In the genomic region with DNA sequence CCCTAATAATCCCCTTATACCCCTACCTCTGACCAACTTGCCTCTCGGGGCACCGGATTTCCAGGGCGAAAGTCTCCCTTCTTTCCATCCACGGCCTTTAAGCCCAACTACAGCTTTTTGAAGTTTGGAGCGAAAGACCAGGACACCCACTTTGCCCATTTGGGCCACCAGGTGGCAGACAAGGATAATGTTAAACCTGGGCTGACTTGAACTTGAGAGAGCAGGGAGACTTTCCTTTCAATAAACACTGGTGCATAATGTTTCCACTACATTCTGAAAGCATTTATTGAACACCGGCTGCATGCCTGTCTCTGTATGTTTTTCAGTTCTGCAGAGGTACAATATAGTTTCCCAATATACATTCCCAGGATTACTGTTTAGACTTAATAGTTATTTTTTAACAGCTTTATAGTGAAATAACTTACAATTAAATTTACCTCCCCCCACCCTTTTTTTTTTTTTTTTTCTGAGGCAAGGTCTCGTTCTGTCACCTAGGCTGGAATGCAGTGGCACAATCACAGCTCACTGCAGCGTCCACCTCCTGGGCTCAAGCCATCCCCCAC, we compare ENCODE assay signal across 1 cellular context.
A peak's percentile ranks its signal among the peaks of the same experiment; 100 is the strongest.
TF ChIP-seq lines count a peak whose summit lies in the region.

No MANE protein-coding gene starts in this region.

TF ChIP-seq in HepG2, 621 proteins besides CTCF, POLR2A, EP300 and RAD21 (continued from another document and continues in another):
- TF ChIP-seq, protein P1, sequence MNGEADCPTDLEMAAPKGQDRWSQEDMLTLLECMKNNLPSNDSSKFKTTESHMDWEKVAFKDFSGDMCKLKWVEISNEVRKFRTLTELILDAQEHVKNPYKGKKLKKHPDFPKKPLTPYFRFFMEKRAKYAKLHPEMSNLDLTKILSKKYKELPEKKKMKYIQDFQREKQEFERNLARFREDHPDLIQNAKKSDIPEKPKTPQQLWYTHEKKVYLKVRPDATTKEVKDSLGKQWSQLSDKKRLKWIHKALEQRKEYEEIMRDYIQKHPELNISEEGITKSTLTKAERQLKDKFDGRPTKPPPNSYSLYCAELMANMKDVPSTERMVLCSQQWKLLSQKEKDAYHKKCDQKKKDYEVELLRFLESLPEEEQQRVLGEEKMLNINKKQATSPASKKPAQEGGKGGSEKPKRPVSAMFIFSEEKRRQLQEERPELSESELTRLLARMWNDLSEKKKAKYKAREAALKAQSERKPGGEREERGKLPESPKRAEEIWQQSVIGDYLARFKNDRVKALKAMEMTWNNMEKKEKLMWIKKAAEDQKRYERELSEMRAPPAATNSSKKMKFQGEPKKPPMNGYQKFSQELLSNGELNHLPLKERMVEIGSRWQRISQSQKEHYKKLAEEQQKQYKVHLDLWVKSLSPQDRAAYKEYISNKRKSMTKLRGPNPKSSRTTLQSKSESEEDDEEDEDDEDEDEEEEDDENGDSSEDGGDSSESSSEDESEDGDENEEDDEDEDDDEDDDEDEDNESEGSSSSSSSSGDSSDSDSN (CRISPR knock-in tag; IDR thresholded peaks at IDR 0.05), result no peak
- TF ChIP-seq U2AF2 (IDR thresholded peaks at IDR 0.05; ENCODE audit: low read depth, low read length) (no peak), CHD4 (IDR thresholded peaks at IDR 0.05; ENCODE audit: borderline replicate concordance, low read length) (no peak), ZNF839 (CRISPR knock-in tag; IDR thresholded peaks at IDR 0.05; ENCODE audit: borderline replicate concordance) (no peak), TFE3 (CRISPR knock-in tag; IDR thresholded peaks at IDR 0.05) (0 out of 2 replicates have a peak, but pooled peaks have one; percentile 28), ZNF709 (CRISPR knock-in tag; IDR thresholded peaks at IDR 0.05) (no peak), TCF12 (IDR thresholded peaks at IDR 0.05) (no peak), TCF12 (CRISPR knock-in tag; IDR thresholded peaks at IDR 0.05) (no peak), KLF16 (CRISPR knock-in tag; IDR thresholded peaks at IDR 0.05) (peak in 1 of 2 experiments; percentile 38; a peak in 1 of 4 replicates), ZNF460 (CRISPR knock-in tag; IDR thresholded peaks at IDR 0.05; ENCODE audit: borderline replicate concordance) (no peak), YEATS4 (CRISPR knock-in tag; IDR thresholded peaks at IDR 0.05; ENCODE audit: borderline replicate concordance) (no peak), MXI1 (IDR thresholded peaks at IDR 0.05; ENCODE audit: borderline replicate concordance, low read depth, low read length) (peak; percentile 35; the same call in 1 of the 3 replicates), SP5 (CRISPR knock-in tag; IDR thresholded peaks at IDR 0.05; ENCODE audit: borderline replicate concordance, low read depth) (peak; percentile 43; the same call in 1 of the 2 replicates), FOXC1 (CRISPR knock-in tag; IDR thresholded peaks at IDR 0.05; ENCODE audit: borderline replicate concordance) (no peak), TARDBP (CRISPR knock-in tag; IDR thresholded peaks at IDR 0.05) (peak; percentile 44; the same call in 1 of the 2 replicates), ZZZ3 (CRISPR knock-in tag; IDR thresholded peaks at IDR 0.05; ENCODE audit: borderline replicate concordance) (no peak), SAFB2 (CRISPR knock-in tag; IDR thresholded peaks at IDR 0.05; ENCODE audit: borderline replicate concordance, low read depth) (no peak), RNF2 (conservative IDR thresholded peaks at IDR 0.05; ENCODE audit: low read depth) (no peak), TOPORS (CRISPR knock-in tag; IDR thresholded peaks at IDR 0.05) (no peak), NFYC (CRISPR knock-in tag; IDR thresholded peaks at IDR 0.05) (no peak), SIN3B (IDR thresholded peaks at IDR 0.05; ENCODE audit: low read length) (0 out of 2 replicates have a peak, but pooled peaks have one; percentile 64), REPIN1 (CRISPR knock-in tag; IDR thresholded peaks at IDR 0.05; ENCODE audit: borderline replicate concordance, low read depth) (0 out of 2 replicates have a peak, but pooled peaks have one; percentile 45), ZNF160 (CRISPR knock-in tag; IDR thresholded peaks at IDR 0.05) (no peak), ZNF687 (CRISPR knock-in tag; IDR thresholded peaks at IDR 0.05) (no peak), ZNF30 (CRISPR knock-in tag; IDR thresholded peaks at IDR 0.05) (no peak), RXRB (CRISPR knock-in tag; IDR thresholded peaks at IDR 0.05; ENCODE audit: borderline replicate concordance) (peak; percentile 71; the same call in 1 of the 2 replicates), MED1 (CRISPR knock-in tag; IDR thresholded peaks at IDR 0.05) (peak; percentile 44; the same call in 1 of the 2 replicates), ZNF607 (CRISPR knock-in tag; IDR thresholded peaks at IDR 0.05; ENCODE audit: borderline replicate concordance) (0 out of 2 replicates have a peak, but pooled peaks have one; percentile 54), ZBTB33 (CRISPR knock-in tag; IDR thresholded peaks at IDR 0.05) (peak; percentile 30; the same call in 1 of the 2 replicates), ZSCAN31 (CRISPR knock-in tag; IDR thresholded peaks at IDR 0.05; ENCODE audit: low read depth) (no peak), ZNF510 (CRISPR knock-in tag; IDR thresholded peaks at IDR 0.05; ENCODE audit: low read depth) (no peak), ZC3H4 (CRISPR knock-in tag; IDR thresholded peaks at IDR 0.05; ENCODE audit: borderline replicate concordance) (no peak), ZNF766 (CRISPR knock-in tag; IDR thresholded peaks at IDR 0.05; ENCODE audit: borderline replicate concordance) (no peak), TFDP2 (CRISPR knock-in tag; IDR thresholded peaks at IDR 0.05) (no peak), PHB2 (IDR thresholded peaks at IDR 0.05; ENCODE audit: partially characterized antibody) (no peak), TEAD3 (CRISPR knock-in tag; optimal IDR thresholded peaks at IDR 0.05; ENCODE audit: borderline replicate concordance) (peak; percentile 11)
- TF ChIP-seq, protein P2, sequence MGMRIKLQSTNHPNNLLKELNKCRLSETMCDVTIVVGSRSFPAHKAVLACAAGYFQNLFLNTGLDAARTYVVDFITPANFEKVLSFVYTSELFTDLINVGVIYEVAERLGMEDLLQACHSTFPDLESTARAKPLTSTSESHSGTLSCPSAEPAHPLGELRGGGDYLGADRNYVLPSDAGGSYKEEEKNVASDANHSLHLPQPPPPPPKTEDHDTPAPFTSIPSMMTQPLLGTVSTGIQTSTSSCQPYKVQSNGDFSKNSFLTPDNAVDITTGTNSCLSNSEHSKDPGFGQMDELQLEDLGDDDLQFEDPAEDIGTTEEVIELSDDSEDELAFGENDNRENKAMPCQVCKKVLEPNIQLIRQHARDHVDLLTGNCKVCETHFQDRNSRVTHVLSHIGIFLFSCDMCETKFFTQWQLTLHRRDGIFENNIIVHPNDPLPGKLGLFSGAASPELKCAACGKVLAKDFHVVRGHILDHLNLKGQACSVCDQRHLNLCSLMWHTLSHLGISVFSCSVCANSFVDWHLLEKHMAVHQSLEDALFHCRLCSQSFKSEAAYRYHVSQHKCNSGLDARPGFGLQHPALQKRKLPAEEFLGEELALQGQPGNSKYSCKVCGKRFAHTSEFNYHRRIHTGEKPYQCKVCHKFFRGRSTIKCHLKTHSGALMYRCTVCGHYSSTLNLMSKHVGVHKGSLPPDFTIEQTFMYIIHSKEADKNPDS (CRISPR knock-in tag; IDR thresholded peaks at IDR 0.05), result no peak
- TF ChIP-seq, protein P3, sequence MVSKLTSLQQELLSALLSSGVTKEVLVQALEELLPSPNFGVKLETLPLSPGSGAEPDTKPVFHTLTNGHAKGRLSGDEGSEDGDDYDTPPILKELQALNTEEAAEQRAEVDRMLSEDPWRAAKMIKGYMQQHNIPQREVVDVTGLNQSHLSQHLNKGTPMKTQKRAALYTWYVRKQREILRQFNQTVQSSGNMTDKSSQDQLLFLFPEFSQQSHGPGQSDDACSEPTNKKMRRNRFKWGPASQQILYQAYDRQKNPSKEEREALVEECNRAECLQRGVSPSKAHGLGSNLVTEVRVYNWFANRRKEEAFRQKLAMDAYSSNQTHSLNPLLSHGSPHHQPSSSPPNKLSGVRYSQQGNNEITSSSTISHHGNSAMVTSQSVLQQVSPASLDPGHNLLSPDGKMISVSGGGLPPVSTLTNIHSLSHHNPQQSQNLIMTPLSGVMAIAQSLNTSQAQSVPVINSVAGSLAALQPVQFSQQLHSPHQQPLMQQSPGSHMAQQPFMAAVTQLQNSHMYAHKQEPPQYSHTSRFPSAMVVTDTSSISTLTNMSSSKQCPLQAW (CRISPR knock-in tag; IDR thresholded peaks at IDR 0.05), result peak; percentile 73
- TF ChIP-seq, protein P4, sequence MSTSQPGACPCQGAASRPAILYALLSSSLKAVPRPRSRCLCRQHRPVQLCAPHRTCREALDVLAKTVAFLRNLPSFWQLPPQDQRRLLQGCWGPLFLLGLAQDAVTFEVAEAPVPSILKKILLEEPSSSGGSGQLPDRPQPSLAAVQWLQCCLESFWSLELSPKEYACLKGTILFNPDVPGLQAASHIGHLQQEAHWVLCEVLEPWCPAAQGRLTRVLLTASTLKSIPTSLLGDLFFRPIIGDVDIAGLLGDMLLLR (CRISPR knock-in tag; IDR thresholded peaks at IDR 0.05), result no peak
- TF ChIP-seq, protein P5, sequence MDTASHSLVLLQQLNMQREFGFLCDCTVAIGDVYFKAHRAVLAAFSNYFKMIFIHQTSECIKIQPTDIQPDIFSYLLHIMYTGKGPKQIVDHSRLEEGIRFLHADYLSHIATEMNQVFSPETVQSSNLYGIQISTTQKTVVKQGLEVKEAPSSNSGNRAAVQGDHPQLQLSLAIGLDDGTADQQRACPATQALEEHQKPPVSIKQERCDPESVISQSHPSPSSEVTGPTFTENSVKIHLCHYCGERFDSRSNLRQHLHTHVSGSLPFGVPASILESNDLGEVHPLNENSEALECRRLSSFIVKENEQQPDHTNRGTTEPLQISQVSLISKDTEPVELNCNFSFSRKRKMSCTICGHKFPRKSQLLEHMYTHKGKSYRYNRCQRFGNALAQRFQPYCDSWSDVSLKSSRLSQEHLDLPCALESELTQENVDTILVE (CRISPR knock-in tag; IDR thresholded peaks at IDR 0.05), result peak; percentile 66; the same call in 1 of the 2 replicates
- TF ChIP-seq, protein P6, sequence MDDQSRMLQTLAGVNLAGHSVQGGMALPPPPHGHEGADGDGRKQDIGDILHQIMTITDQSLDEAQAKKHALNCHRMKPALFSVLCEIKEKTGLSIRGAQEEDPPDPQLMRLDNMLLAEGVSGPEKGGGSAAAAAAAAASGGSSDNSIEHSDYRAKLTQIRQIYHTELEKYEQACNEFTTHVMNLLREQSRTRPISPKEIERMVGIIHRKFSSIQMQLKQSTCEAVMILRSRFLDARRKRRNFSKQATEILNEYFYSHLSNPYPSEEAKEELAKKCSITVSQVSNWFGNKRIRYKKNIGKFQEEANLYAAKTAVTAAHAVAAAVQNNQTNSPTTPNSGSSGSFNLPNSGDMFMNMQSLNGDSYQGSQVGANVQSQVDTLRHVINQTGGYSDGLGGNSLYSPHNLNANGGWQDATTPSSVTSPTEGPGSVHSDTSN (CRISPR knock-in tag; IDR thresholded peaks at IDR 0.05; ENCODE audit: borderline replicate concordance), result no peak
